ENCODE assay signal across 30 cellular contexts in the genomic region with DNA sequence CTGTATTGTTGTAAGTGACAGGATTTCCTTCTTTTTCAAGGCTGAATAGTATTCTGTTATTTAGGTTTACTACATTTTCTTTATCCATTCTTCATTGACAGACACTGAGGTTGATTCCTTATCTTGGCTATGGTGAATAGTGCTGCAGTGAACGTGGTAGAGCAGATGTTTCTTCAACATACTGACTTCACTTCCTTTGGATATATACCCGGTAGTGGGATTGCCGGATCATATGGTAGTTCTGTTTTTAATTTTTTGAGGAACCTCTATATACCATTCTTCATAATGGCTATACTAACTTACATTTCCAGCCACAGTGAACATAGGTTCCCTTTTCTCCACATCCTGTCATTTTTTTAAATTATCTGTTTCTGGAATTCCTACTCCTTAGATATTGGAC.
"Had no signal": no experiment of that assay in that cellular context is flagged by ENCODE, and none has a peak within 500 bp of the region (broad histone marks: within the 10 kb centered on the region; RNA-seq: fewer than 3 reads in every experiment).

No MANE protein-coding gene starts in this region.

- H3K4me3 ChIP-seq: esophagus squamous epithelium, gastroesophageal sphincter had no signal

- H3K9me3 Mint-ChIP-seq: central memory CD8-positive, alpha-beta T cell had no signal

- H3K4me1 ChIP-seq: esophagus squamous epithelium had no signal

- DNase-seq: activated CD4-positive, alpha-beta memory T cell treated with anti-CD3 and anti-CD28 coated beads for 36 hours; activated CD4-positive, alpha-beta T cell treated with anti-CD3 and anti-CD28 coated beads for 36 hours; activated CD4-positive, alpha-beta T cell treated with anti-CD3 and anti-CD28 coated beads, Interleukin-2, amount 10 ng/mL, durations not matched to agents 24 days and 14 days; activated CD4-positive, CD25-positive, alpha-beta regulatory T cell; activated CD4-positive, CD25-positive, alpha-beta regulatory T cell treated with anti-CD3 and anti-CD28 coated beads, Interleukin-2, amount 50 U/mL, for 72 hours; activated CD8-positive, alpha-beta memory T cell treated with anti-CD3 and anti-CD28 coated beads, Interleukin-2, amount 10 ng/mL, durations not matched to agents 7 days and 5 days; activated CD8-positive, alpha-beta memory T cell treated with anti-CD3 and anti-CD28 coated beads, Interleukin-2, amount 50 U/mL, for 4 hours; activated CD8-positive, alpha-beta T cell treated with anti-CD3 and anti-CD28 coated beads, Interleukin-2, amount 10 ng/mL, durations not matched to agents 7 days and 5 days; activated effector memory CD4-positive, alpha-beta T cell treated with anti-CD3 and anti-CD28 coated beads, Interleukin-2, amount 50 U/mL, for 16 hours; activated naive CD4-positive, alpha-beta T cell treated with anti-CD3 and anti-CD28 coated beads, Interleukin-2, amount 10 ng/mL, durations not matched to agents 7 days and 5 days; activated naive CD8-positive, alpha-beta T cell treated with anti-CD3 and anti-CD28 coated beads, Interleukin-2, amount 10 ng/mL, durations not matched to agents 7 days and 5 days; activated T-cell treated with anti-CD3 and anti-CD28 coated beads, Interleukin-2, amount 50 U/mL, for 1 hour; activated T-cell treated with anti-CD3 and anti-CD28 coated beads, Interleukin-2, amount 50 U/mL, for 48 hours; brain microvascular endothelial cell; cortex of kidney; effector CD8-positive, alpha-beta T cell; esophagus squamous epithelium; foreskin melanocyte; T-helper 1 cell; T-helper 2 cell had no signal

- H3K27me3 Mint-ChIP-seq: activated CD4-positive, alpha-beta memory T cell treated with anti-CD3 and anti-CD28 coated beads for 36 hours; activated CD4-positive, alpha-beta T cell treated with anti-CD3 and anti-CD28 coated beads for 36 hours; activated CD4-positive, alpha-beta T cell treated with anti-CD3 and anti-CD28 coated beads, Interleukin-2, amount 10 ng/mL, durations not matched to agents 24 days and 14 days; activated CD8-positive, alpha-beta memory T cell treated with anti-CD3 and anti-CD28 coated beads, Interleukin-2, amount 10 ng/mL, durations not matched to agents 7 days and 5 days; activated naive CD4-positive, alpha-beta T cell treated with anti-CD3 and anti-CD28 coated beads, Interleukin-2, amount 10 ng/mL, durations not matched to agents 7 days and 5 days; activated naive CD8-positive, alpha-beta T cell treated with anti-CD3 and anti-CD28 coated beads, Interleukin-2, amount 10 ng/mL, durations not matched to agents 7 days and 5 days; central memory CD8-positive, alpha-beta T cell had no signal

- H3K27me3 ChIP-seq: brain microvascular endothelial cell, esophagus squamous epithelium, gastroesophageal sphincter had no signal

- H3K36me3 ChIP-seq: brain microvascular endothelial cell, esophagus squamous epithelium, gastroesophageal sphincter had no signal

- H3K27ac ChIP-seq: brain microvascular endothelial cell, epithelial cell of prostate, esophagus squamous epithelium had no signal

- H3K4me1 Mint-ChIP-seq: activated CD4-positive, alpha-beta T cell treated with anti-CD3 and anti-CD28 coated beads, Interleukin-2, amount 10 ng/mL, durations not matched to agents 24 days and 14 days; activated naive CD4-positive, alpha-beta T cell treated with anti-CD3 and anti-CD28 coated beads, Interleukin-2, amount 10 ng/mL, durations not matched to agents 7 days and 5 days had no signal

- FAIRE-seq: astrocyte, bronchial epithelial cell, endometrium, endothelial cell of umbilical vein had no signal

- ATAC-seq: activated CD4-positive, alpha-beta T cell treated with anti-CD3 and anti-CD28 coated beads for 36 hours; activated CD8-positive, alpha-beta memory T cell treated with anti-CD3 and anti-CD28 coated beads, Interleukin-2, amount 10 ng/mL, durations not matched to agents 7 days and 5 days; activated CD8-positive, alpha-beta T cell treated with anti-CD3 and anti-CD28 coated beads, Interleukin-2, amount 10 ng/mL, durations not matched to agents 7 days and 5 days; activated naive CD4-positive, alpha-beta T cell treated with anti-CD3 and anti-CD28 coated beads, Interleukin-2, amount 50 U/mL, for 72 hours; gastroesophageal sphincter had no signal

- H3K4me3 Mint-ChIP-seq: activated CD4-positive, alpha-beta memory T cell treated with anti-CD3 and anti-CD28 coated beads for 36 hours; activated CD4-positive, alpha-beta T cell treated with anti-CD3 and anti-CD28 coated beads for 36 hours; activated CD4-positive, alpha-beta T cell treated with anti-CD3 and anti-CD28 coated beads, Interleukin-2, amount 10 ng/mL, durations not matched to agents 24 days and 14 days; activated CD8-positive, alpha-beta memory T cell treated with anti-CD3 and anti-CD28 coated beads, Interleukin-2, amount 10 ng/mL, durations not matched to agents 7 days and 5 days; activated CD8-positive, alpha-beta T cell treated with anti-CD3 and anti-CD28 coated beads, Interleukin-2, amount 10 ng/mL, durations not matched to agents 7 days and 5 days; activated naive CD4-positive, alpha-beta T cell treated with anti-CD3 and anti-CD28 coated beads, Interleukin-2, amount 10 ng/mL, durations not matched to agents 7 days and 5 days; activated naive CD8-positive, alpha-beta T cell treated with anti-CD3 and anti-CD28 coated beads, Interleukin-2, amount 10 ng/mL, durations not matched to agents 7 days and 5 days; activated T-helper 1 cell treated with anti-CD3 and anti-CD28 coated beads, Interleukin-12 subunit alpha, Interleukin-12 subunit beta, Interleukin-2, Interleukin-4 antibody, amounts not matched to agents 30 ng/mL and 10 ng/mL and 1 ng/mL, durations not matched to agents 14 hours and 24 hours and 36 hours; central memory CD8-positive, alpha-beta T cell had no signal

- H3K27ac Mint-ChIP-seq: activated CD4-positive, alpha-beta memory T cell treated with anti-CD3 and anti-CD28 coated beads for 36 hours; activated CD4-positive, alpha-beta T cell treated with anti-CD3 and anti-CD28 coated beads for 36 hours; activated CD4-positive, alpha-beta T cell treated with anti-CD3 and anti-CD28 coated beads, Interleukin-2, amount 10 ng/mL, durations not matched to agents 24 days and 14 days; activated CD8-positive, alpha-beta memory T cell treated with anti-CD3 and anti-CD28 coated beads, Interleukin-2, amount 10 ng/mL, durations not matched to agents 7 days and 5 days; activated CD8-positive, alpha-beta T cell treated with anti-CD3 and anti-CD28 coated beads, Interleukin-2, amount 10 ng/mL, durations not matched to agents 7 days and 5 days; activated naive CD4-positive, alpha-beta T cell treated with anti-CD3 and anti-CD28 coated beads, Interleukin-2, amount 10 ng/mL, durations not matched to agents 7 days and 5 days; activated naive CD4-positive, alpha-beta T cell treated with anti-CD3 and anti-CD28 coated beads, Interleukin-2, amount 50 U/mL, for 72 hours; activated naive CD8-positive, alpha-beta T cell treated with anti-CD3 and anti-CD28 coated beads, Interleukin-2, amount 10 ng/mL, durations not matched to agents 7 days and 5 days; activated T-helper 1 cell treated with anti-CD3 and anti-CD28 coated beads, Interleukin-12 subunit alpha, Interleukin-12 subunit beta, Interleukin-2, Interleukin-4 antibody, amounts not matched to agents 30 ng/mL and 10 ng/mL and 1 ng/mL, durations not matched to agents 14 hours and 24 hours and 36 hours; activated T-helper 2 cell treated with anti-CD3 and anti-CD28 coated beads, Interferon-gamma antibody, Interleukin-2, Interleukin-4, amounts not matched to agents 10 μg/mL and 5 μg/mL and 100 μg/mL, durations not matched to agents 14 hours and 24 hours and 36 hours had no signal

- H3K9me3 ChIP-seq: esophagus squamous epithelium, gastroesophageal sphincter had no signal
